15 cellular contexts compared by ENCODE assay signal in the genomic region with DNA sequence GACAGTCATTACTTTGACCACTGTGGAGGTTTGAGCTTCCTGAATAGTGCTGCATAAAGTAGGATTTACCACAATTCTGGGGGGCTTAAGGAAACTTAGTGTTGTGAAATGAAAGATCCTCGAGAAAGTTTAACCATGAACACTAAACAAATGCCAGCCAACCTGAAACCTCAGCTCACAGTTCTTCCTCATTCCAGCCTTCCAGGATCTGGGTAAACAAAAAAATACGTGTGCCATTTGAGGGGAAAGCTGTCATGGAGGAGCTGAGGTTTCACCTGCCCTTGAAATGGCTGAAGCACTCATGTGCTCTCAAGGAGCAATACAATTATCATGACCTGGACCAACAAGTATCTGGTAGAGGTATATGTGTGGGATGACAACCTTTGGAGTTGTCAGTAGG.
"Had no signal": no experiment of that assay in that cellular context is flagged by ENCODE, and none has a peak within 500 bp of the region (broad histone marks: within the 10 kb centered on the region; RNA-seq: fewer than 3 reads in every experiment).

No MANE protein-coding gene starts in this region.

- DNase-seq: activated B cell treated with CpG ODN at 0.5 μM for 24 hours; activated CD4-positive, alpha-beta memory T cell treated with anti-CD3 and anti-CD28 coated beads for 36 hours; activated CD4-positive, alpha-beta T cell treated with anti-CD3 and anti-CD28 coated beads for 4 hours; activated CD8-positive, alpha-beta memory T cell treated with anti-CD3 and anti-CD28 coated beads, Interleukin-2, amount 10 ng/mL, durations not matched to agents 7 days and 5 days; activated naive CD4-positive, alpha-beta T cell treated with Interleukin-2 at 50 U/mL for 16 hours; caudate nucleus; effector memory CD8-positive, alpha-beta T cell; ovary; stimulated activated CD4-positive, alpha-beta T cell treated with anti-CD3 and anti-CD28 coated beads, Interleukin-4, amount 100 ng/mL, for 1 hour; stomach; trophoblast cell had no signal

- H3K27me3 Mint-ChIP-seq: brain; effector memory CD8-positive, alpha-beta T cell had no signal

- H3K9me3 Mint-ChIP-seq: activated B cell treated with CpG ODN at 0.5 μM for 24 hours; activated CD4-positive, alpha-beta memory T cell treated with anti-CD3 and anti-CD28 coated beads for 36 hours; brain had no signal

- H3K4me3 Mint-ChIP-seq: activated B cell treated with CpG ODN at 0.5 μM for 24 hours; activated CD4-positive, alpha-beta memory T cell treated with anti-CD3 and anti-CD28 coated beads for 36 hours; activated CD8-positive, alpha-beta memory T cell treated with anti-CD3 and anti-CD28 coated beads, Interleukin-2, amount 10 ng/mL, durations not matched to agents 7 days and 5 days; brain; effector memory CD8-positive, alpha-beta T cell had no signal

- H3K27ac ChIP-seq: ovary, stomach had no signal

- H3K36me3 Mint-ChIP-seq: activated CD8-positive, alpha-beta memory T cell treated with anti-CD3 and anti-CD28 coated beads, Interleukin-2, amount 10 ng/mL, durations not matched to agents 7 days and 5 days; brain had no signal

- H3K9me3 ChIP-seq: ovary, stomach had no signal

- ATAC-seq: activated CD8-positive, alpha-beta memory T cell treated with anti-CD3 and anti-CD28 coated beads, Interleukin-2, amount 10 ng/mL, durations not matched to agents 7 days and 5 days; effector memory CD8-positive, alpha-beta T cell; left lobe of liver; sciatic nerve had no signal

- H3K4me2 ChIP-seq: smooth muscle cell had no signal

- H3K36me3 ChIP-seq: ovary, stomach had no signal

- H3K27me3 ChIP-seq: ovary, stomach had no signal

- H3K4me1 Mint-ChIP-seq: activated B cell treated with CpG ODN at 0.5 μM for 24 hours; activated CD8-positive, alpha-beta memory T cell treated with anti-CD3 and anti-CD28 coated beads, Interleukin-2, amount 10 ng/mL, durations not matched to agents 7 days and 5 days had no signal

- H3K4me3 ChIP-seq: ovary, smooth muscle cell, stomach had no signal

- H3K27ac Mint-ChIP-seq: activated B cell treated with CpG ODN at 0.5 μM for 24 hours; activated CD4-positive, alpha-beta memory T cell treated with anti-CD3 and anti-CD28 coated beads for 36 hours; activated CD8-positive, alpha-beta memory T cell treated with anti-CD3 and anti-CD28 coated beads, Interleukin-2, amount 10 ng/mL, durations not matched to agents 7 days and 5 days; brain; effector memory CD8-positive, alpha-beta T cell had no signal
